11 cellular contexts compared by ENCODE assay signal in genomic region chr3:5974637-5975322, GRCh38.
"Had no signal": no experiment of that assay in that cellular context is flagged by ENCODE, and none has a peak within 500 bp of the region (broad histone marks: within the 10 kb centered on the region; RNA-seq: fewer than 3 reads in every experiment).

No MANE protein-coding gene starts in this region.

- H3K9me3 Mint-ChIP-seq: activated B cell treated with CpG ODN at 0.5 μM for 24 hours; activated CD4-positive, alpha-beta T cell treated with anti-CD3 and anti-CD28 coated beads, Interleukin-2, amount 10 ng/mL, durations not matched to agents 24 days and 14 days; type B pancreatic cell had no signal

- H3K4me1 Mint-ChIP-seq: activated B cell treated with CpG ODN at 0.5 μM for 24 hours; activated CD4-positive, alpha-beta T cell treated with anti-CD3 and anti-CD28 coated beads, Interleukin-2, amount 10 ng/mL, durations not matched to agents 24 days and 14 days; activated naive CD8-positive, alpha-beta T cell treated with anti-CD3 and anti-CD28 coated beads, Interleukin-2, amount 50 U/mL, for 24 hours had no signal

- H3K27me3 ChIP-seq: foreskin keratinocyte, suprapubic skin had no signal

- H3K36me3 ChIP-seq: suprapubic skin had no signal

- H3K4me3 ChIP-seq: suprapubic skin had no signal

- H3K4me1 ChIP-seq: foreskin keratinocyte, parathyroid adenoma, suprapubic skin had no signal

- ATAC-seq: activated naive CD8-positive, alpha-beta T cell treated with anti-CD3 and anti-CD28 coated beads, Interleukin-2, amount 50 U/mL, for 24 hours; foreskin keratinocyte; stimulated activated naive CD8-positive, alpha-beta T cell treated with anti-CD3 and anti-CD28 coated beads, Interleukin-15, Interleukin-2, amounts not matched to agents 100 U/mL and 50 U/mL, for 24 hours had no signal

- H3K36me3 Mint-ChIP-seq: type B pancreatic cell had no signal

- H3K27ac Mint-ChIP-seq: activated B cell treated with CpG ODN at 0.5 μM for 24 hours; activated CD4-positive, alpha-beta T cell treated with anti-CD3 and anti-CD28 coated beads, Interleukin-2, amount 10 ng/mL, durations not matched to agents 24 days and 14 days; activated naive CD8-positive, alpha-beta T cell treated with anti-CD3 and anti-CD28 coated beads, Interleukin-2, amount 50 U/mL, for 24 hours; type B pancreatic cell had no signal

- DNase-seq: activated B cell treated with CpG ODN at 0.5 μM for 24 hours; activated CD4-positive, alpha-beta T cell treated with anti-CD3 and anti-CD28 coated beads, Interleukin-2, amount 10 ng/mL, durations not matched to agents 24 days and 14 days; activated naive CD4-positive, alpha-beta T cell treated with Interleukin-2 at 50 U/mL for 16 hours; activated naive CD8-positive, alpha-beta T cell treated with anti-CD3 and anti-CD28 coated beads, Interleukin-2, amount 50 U/mL, for 24 hours; foreskin keratinocyte; kidney; stimulated activated naive CD8-positive, alpha-beta T cell treated with anti-CD3 and anti-CD28 coated beads, Interleukin-15, Interleukin-2, amounts not matched to agents 100 U/mL and 50 U/mL, for 24 hours; T-helper 1 cell had no signal

- H3K9me3 ChIP-seq: suprapubic skin had no signal

- H3K27ac ChIP-seq: foreskin keratinocyte, parathyroid adenoma, suprapubic skin had no signal

- H3K4me3 Mint-ChIP-seq: activated B cell treated with CpG ODN at 0.5 μM for 24 hours; activated CD4-positive, alpha-beta T cell treated with anti-CD3 and anti-CD28 coated beads, Interleukin-2, amount 10 ng/mL, durations not matched to agents 24 days and 14 days; activated naive CD8-positive, alpha-beta T cell treated with anti-CD3 and anti-CD28 coated beads, Interleukin-2, amount 50 U/mL, for 24 hours; type B pancreatic cell had no signal

- H3K27me3 Mint-ChIP-seq: activated B cell treated with CpG ODN at 0.5 μM for 24 hours; activated CD4-positive, alpha-beta T cell treated with anti-CD3 and anti-CD28 coated beads, Interleukin-2, amount 10 ng/mL, durations not matched to agents 24 days and 14 days; activated naive CD8-positive, alpha-beta T cell treated with anti-CD3 and anti-CD28 coated beads, Interleukin-2, amount 50 U/mL, for 24 hours; type B pancreatic cell had no signal
